In the genomic region with DNA sequence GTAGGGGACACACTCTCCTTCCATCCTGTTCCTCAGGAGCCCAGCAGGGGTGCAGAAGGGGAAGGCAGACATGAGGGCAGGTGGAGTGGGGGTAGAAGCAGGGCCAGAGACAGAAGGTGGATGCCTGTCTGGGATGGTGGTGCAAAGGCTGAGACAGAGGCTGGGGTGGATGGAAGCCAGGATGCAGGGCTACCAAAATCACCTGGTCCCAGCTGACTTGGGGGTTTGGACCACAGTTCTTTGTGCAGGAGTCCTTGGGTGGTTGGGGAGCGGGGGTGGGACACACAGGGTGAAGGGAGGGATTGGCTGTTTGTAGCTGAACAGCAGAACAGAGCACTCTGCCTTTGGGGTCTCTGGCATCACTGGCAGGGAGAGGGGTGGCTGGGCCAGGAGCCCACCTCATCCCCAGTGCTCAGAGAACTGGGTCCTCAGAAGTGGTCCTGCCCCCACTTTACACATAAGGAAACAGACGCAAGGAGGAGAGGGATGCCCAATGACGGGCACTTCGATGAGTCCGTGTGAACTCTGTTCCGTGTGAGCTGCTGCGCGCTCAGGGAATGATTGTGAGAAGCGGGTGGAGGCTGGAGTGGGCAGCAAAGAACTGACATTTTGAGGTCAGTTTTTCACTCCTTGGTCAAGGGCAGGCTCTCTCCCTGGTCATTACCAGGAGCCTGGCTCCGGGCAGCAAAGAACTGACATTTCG, we compare ENCODE assay signal across 9 cellular contexts. TPM values are rescaled to one million over a fixed set of nuclear protein-coding genes. Genes with fewer than 3 reads are reported as not detected.
DNase-seq lines count a peak whose midpoint lies in the region; TF ChIP-seq lines count a peak whose summit lies in the region.
"Had no signal": no experiment of that assay in that cellular context is flagged by ENCODE, and none has a peak within 500 bp of the region (broad histone marks: within the 10 kb centered on the region; RNA-seq: fewer than 3 reads in every experiment).

No MANE protein-coding gene starts in this region.

- no peak for TF ChIP-seq POLR2A in suprapubic skin (IDR thresholded peaks at IDR 0.05)

- H3K27me3 ChIP-seq in HUES48 (ENCODE audit: control insufficient read depth, insufficient read depth, low read length) (no peaks in the 10 kb centered on the region), mesendoderm (ENCODE audit: insufficient read depth, low read length, poor library complexity) (no peaks in the 10 kb centered on the region), suprapubic skin (no peaks in the 10 kb centered on the region)

- peaks cover 45% of the 10 kb centered on the region for H3K79me2 ChIP-seq in mesendoderm (ENCODE audit: control insufficient read depth, insufficient read depth, low read length)

- no peak overlapping the region for H2BK120ac ChIP-seq in mesendoderm (ENCODE audit: low read depth, low read length)

- no peak overlapping the region for H4K8ac ChIP-seq in mesendoderm (ENCODE audit: low read depth, low read length)

- H2BK5ac ChIP-seq in mesendoderm (ENCODE audit: low read length): no peak overlapping the region

- H3K4ac ChIP-seq in mesendoderm (ENCODE audit: low read depth, low read length): no peak overlapping the region

- H3K56ac ChIP-seq in mesendoderm (ENCODE audit: low read length): peak overlapping the region; percentile 78

- no peak for TF ChIP-seq EP300 in suprapubic skin (IDR thresholded peaks at IDR 0.05)

- H3K9ac ChIP-seq in HUES48 (ENCODE audit: low read depth, low read length): peak overlapping the region; percentile 90; the same call in 1 of the 2 replicates
- H3K9ac ChIP-seq in mesendoderm (ENCODE audit: low read length): peak overlapping the region; percentile 63

- no peak overlapping the region for H2BK15ac ChIP-seq in mesendoderm (replicated peaks; ENCODE audit: low read depth)

- peaks cover 34% of the 10 kb centered on the region for H3K36me3 ChIP-seq in HUES48 (ENCODE audit: control insufficient read depth, insufficient read depth, low read length)
- peaks cover 2% of the 10 kb centered on the region for H3K36me3 ChIP-seq in mesendoderm (ENCODE audit: control insufficient read depth, insufficient read depth, low read length)
- H3K36me3 ChIP-seq in suprapubic skin: peaks cover 46% of the 10 kb centered on the region

- H3K27ac ChIP-seq in HUES48 (ENCODE audit: low read depth, low read length) (peak overlapping the region; percentile 95), cingulate gyrus (ENCODE audit: low read depth, low read length) (peak overlapping the region; percentile 69), mesendoderm (ENCODE audit: low read depth, low read length) (no peak overlapping the region), suprapubic skin (peak overlapping the region; percentile 76)

- H3K4me3 ChIP-seq in HUES48 (ENCODE audit: low read depth, low read length) (peak overlapping the region; percentile 74), mesendoderm (ENCODE audit: low read length) (peak overlapping the region; percentile 32), suprapubic skin (peak overlapping the region; percentile 40)

- H3K4me1 ChIP-seq in HUES48 (ENCODE audit: control insufficient read depth, insufficient read depth, low read length) (peaks cover 34% of the 10 kb centered on the region), mesendoderm (ENCODE audit: control insufficient read depth, low read depth, low read length) (peaks cover 14% of the 10 kb centered on the region), suprapubic skin (peaks cover 21% of the 10 kb centered on the region)

- H3K79me1 ChIP-seq in mesendoderm (ENCODE audit: low read length): peaks cover 3% of the 10 kb centered on the region

- H3K9me3 ChIP-seq in HUES48 (ENCODE audit: control insufficient read depth, insufficient read depth, low read length): no peaks in the 10 kb centered on the region
- no peaks in the 10 kb centered on the region for H3K9me3 ChIP-seq in suprapubic skin

- no peak overlapping the region for H3K23ac ChIP-seq in mesendoderm (ENCODE audit: low read length)

- H3K18ac ChIP-seq in mesendoderm (ENCODE audit: low read length): peak overlapping the region; percentile 13

- peak overlapping the region; percentile 49 for H3K4me2 ChIP-seq in mesendoderm (ENCODE audit: low read length)

- H2AK5ac ChIP-seq in mesendoderm (ENCODE audit: low read length): no peak overlapping the region

- peak; percentile 41 for DNase-seq in mesendoderm
- DNase-seq in suprapubic skin (ENCODE audit: low spot score in 2 of 2): no peak
- no peak for DNase-seq in SK-N-DZ (ENCODE audit: low spot score)
- DNase-seq in activated CD4-positive, CD25-positive, alpha-beta regulatory T cell (lab: John Stamatoyannopoulos, UW): no peak
- DNase-seq in NK-92 (lab: John Stamatoyannopoulos, UW; ENCODE audit: unreplicated experiment): no peak
- DNase-seq: effector memory CD4-positive, alpha-beta T cell; GF-D8 had no signal

- no CpG with 5 or more reads among the region's 11 CpGs for WGBS in mesendoderm (ENCODE audit: extremely low coverage, insufficient coverage, low lambda C conversion rate)
- WGBS in suprapubic skin: 89% methylated on average over 11 of the region's 11 CpGs

- no peak for TF ChIP-seq CTCF in suprapubic skin (IDR thresholded peaks at IDR 0.05)

- no peak overlapping the region for H4K5ac ChIP-seq in mesendoderm (ENCODE audit: low read length)

RNA-seq across cellular contexts. Expression of gene TAGLN, which starts 1.8 kb away (rescaled TPM):
- 928 TPM for polyA plus RNA-seq in mesendoderm (2013, experiment 1 of 2)
- polyA plus RNA-seq in mesendoderm (2013, experiment 2 of 2): 989 TPM
- total RNA-seq in suprapubic skin: 100 to 1,000 TPM; 190 to 216 (median 199) TPM
- polyA plus RNA-seq in SK-N-DZ (2014; cell fraction: cytosol; rRNA removed): 0.14 and 0.77 TPM in 2 replicates
- polyA plus RNA-seq in SK-N-DZ (2014; cell fraction: nucleus; rRNA removed): 4.7 and 8.1 TPM in 2 replicates

RNA-seq across cellular contexts. Expression of gene SIDT2, which starts 22.4 kb away (rescaled TPM):
- 9.6 TPM for polyA plus RNA-seq in mesendoderm (2013, experiment 1 of 2)
- 8.7 TPM for polyA plus RNA-seq in mesendoderm (2013, experiment 2 of 2)
- total RNA-seq in suprapubic skin: 100 to 1,000 TPM in 1 of 4 donors, 10 to 100 TPM in 3; 42.6 to 130 (median 74.7) TPM
- 1.4 and 1.9 TPM in 2 replicates for polyA plus RNA-seq in SK-N-DZ (2014; cell fraction: cytosol; rRNA removed)
- polyA plus RNA-seq in SK-N-DZ (2014; cell fraction: nucleus; rRNA removed): 8.4 and 14.3 TPM in 2 replicates

RNA-seq across cellular contexts. Expression of gene PCSK7, which starts 30.9 kb away (rescaled TPM):
- polyA plus RNA-seq in mesendoderm (2013, experiment 1 of 2): 15.6 TPM
- 15.8 TPM for polyA plus RNA-seq in mesendoderm (2013, experiment 2 of 2)
- total RNA-seq in suprapubic skin: 100 to 1,000 TPM in 1 of 4 donors, 10 to 100 TPM in 3; 56.7 to 113 (median 73.3) TPM
- 13.0 and 13.2 TPM in 2 replicates for polyA plus RNA-seq in SK-N-DZ (2014; cell fraction: cytosol; rRNA removed)
- polyA plus RNA-seq in SK-N-DZ (2014; cell fraction: nucleus; rRNA removed): 33.9 and 37.1 TPM in 2 replicates

RNA-seq across cellular contexts. Expression of gene RNF214, which starts 31.5 kb away (rescaled TPM):
- 16.9 TPM for polyA plus RNA-seq in mesendoderm (2013, experiment 1 of 2)
- polyA plus RNA-seq in mesendoderm (2013, experiment 2 of 2): 16.0 TPM
- 10 to 100 TPM in 3 of 4 donors, 1 to 10 TPM in 1; 6.7 to 22.9 (median 12.2) TPM for total RNA-seq in suprapubic skin
- polyA plus RNA-seq in SK-N-DZ (2014; cell fraction: cytosol; rRNA removed): 5.8 TPM in 2 replicates
- 4.5 and 4.6 TPM in 2 replicates for polyA plus RNA-seq in SK-N-DZ (2014; cell fraction: nucleus; rRNA removed)

RNA-seq across cellular contexts. Expression of gene PAFAH1B2, which starts 56.9 kb away (rescaled TPM):
- polyA plus RNA-seq in mesendoderm (2013, experiment 1 of 2): 76.1 TPM
- 73.8 TPM for polyA plus RNA-seq in mesendoderm (2013, experiment 2 of 2)
- 10 to 100 TPM; 58.0 to 67.5 (median 63.3) TPM for total RNA-seq in suprapubic skin
- 32.6 and 33.7 TPM in 2 replicates for polyA plus RNA-seq in SK-N-DZ (2014; cell fraction: cytosol; rRNA removed)
- 8.5 and 11.4 TPM in 2 replicates for polyA plus RNA-seq in SK-N-DZ (2014; cell fraction: nucleus; rRNA removed)
